ENCODE assay signal across 8 cellular contexts in genomic region chr4:26985836-26986235, GRCh38.
A peak's percentile ranks its signal among the peaks of the same experiment; 100 is the strongest.
DNase-seq lines count a peak whose midpoint lies in the region; ATAC-seq, FAIRE-seq and TF ChIP-seq lines count a peak whose summit lies in the region.

No MANE protein-coding gene starts in this region.

- no peaks in the 10 kb centered on the region for H3K27me3 Mint-ChIP-seq in astrocyte (ENCODE audit: low read depth, unreplicated experiment)

- no peaks in the 10 kb centered on the region for H3K9me3 ChIP-seq in astrocyte (ENCODE audit: insufficient read depth, low read depth, low read length)

- H3K27ac Mint-ChIP-seq in astrocyte (ENCODE audit: unreplicated experiment): no peak overlapping the region

- intact Hi-C loops in dorsolateral prefrontal cortex (cut with DNase I) (no loop called here), Right ventricle myocardium superior (cut with DNase I) (no loop called here)

- peaks cover 18% of the 10 kb centered on the region for H3K4me1 Mint-ChIP-seq in astrocyte (ENCODE audit: low read depth, unreplicated experiment)

- no peak overlapping the region for H3K4me3 ChIP-seq in Jurkat, Clone E6-1 (ENCODE audit: low read length)
- H3K4me3 ChIP-seq in astrocyte (ENCODE audit: insufficient read depth, low read depth, low read length) (no peak overlapping the region), dorsolateral prefrontal cortex (no peak overlapping the region)

- no peaks in the 10 kb centered on the region for H3K36me3 ChIP-seq in astrocyte (ENCODE audit: insufficient read depth, low read length)

- no peak overlapping the region for H3K4me3 Mint-ChIP-seq in astrocyte (ENCODE audit: unreplicated experiment)

- DNase-seq in Jurkat, Clone E6-1 (ENCODE audit: low read depth, low spot score): peak; percentile 87
- DNase-seq in astrocyte (ENCODE audit: low read depth) (peak; percentile 70), dorsolateral prefrontal cortex (no peak), NCI-H2029 treated with DMSO at 0.1 percent for 48 hours (lab: John Stamatoyannopoulos, UW) (no peak), Right ventricle myocardium superior (no peak), NK-92 (lab: John Stamatoyannopoulos, UW; ENCODE audit: unreplicated experiment) (no peak)

- H3K36me3 Mint-ChIP-seq in astrocyte (ENCODE audit: low read depth, unreplicated experiment): no peaks in the 10 kb centered on the region

- no peaks in the 10 kb centered on the region for H3K9me3 Mint-ChIP-seq in astrocyte (ENCODE audit: unreplicated experiment)

- H3K4me1 ChIP-seq in astrocyte (ENCODE audit: insufficient read depth, low read length): no peaks in the 10 kb centered on the region

- H3K27ac ChIP-seq in astrocyte (ENCODE audit: low read depth, low read length) (no peak overlapping the region), dorsolateral prefrontal cortex (no peak overlapping the region)

- no peaks in the 10 kb centered on the region for H3K79me2 ChIP-seq in astrocyte (ENCODE audit: insufficient read depth, low read length)

- no peaks in the 10 kb centered on the region for H3K27me3 ChIP-seq in astrocyte (ENCODE audit: insufficient read depth, low read length)
- no peaks in the 10 kb centered on the region for H3K27me3 ChIP-seq in dorsolateral prefrontal cortex

- no peak overlapping the region for H2AFZ ChIP-seq in astrocyte (ENCODE audit: low read depth, low read length)

- no peak for FAIRE-seq in astrocyte (lab: Jason Lieb, UNC)

- no peak overlapping the region for H3K4me2 ChIP-seq in astrocyte (ENCODE audit: low read length)

- no peak overlapping the region for H3K9ac ChIP-seq in astrocyte (ENCODE audit: low read length)

- TF ChIP-seq CTCF in astrocyte (IDR thresholded peaks at IDR 0.05; ENCODE audit: insufficient read depth, low read depth, low read length): no peak
- no peak for TF ChIP-seq CTCF in dorsolateral prefrontal cortex (IDR thresholded peaks at IDR 0.05 in 54 of 56, conservative IDR thresholded peaks at IDR 0.05 in 2 of 56; ENCODE audit: low read depth in 1 of 56, partially characterized antibody in 56 of 56)

- no peaks in the 10 kb centered on the region for H4K20me1 ChIP-seq in astrocyte (ENCODE audit: insufficient read depth, low read length)

- peak; percentile 91 for ATAC-seq in GM18502 (IDR thresholded peaks at IDR 0.05; ENCODE audit: poor library complexity, unreplicated experiment)
- ATAC-seq in GM21528 (IDR thresholded peaks at IDR 0.05; ENCODE audit: low FRiP score, unreplicated experiment): peak; percentile 92
- no peak for ATAC-seq in Right ventricle myocardium superior (ENCODE audit: poor library complexity)

Comparison
In these comparisons a context has a peak if more than half of its experiments do, and no peak if none do; other contexts are left out.
1. DNase-seq: peak in Jurkat, Clone E6-1 (single experiment) and astrocyte (single experiment); none in dorsolateral prefrontal cortex (0 of 10), NCI-H2029 treated with DMSO at 0.1 percent for 48 hours (single experiment), Right ventricle myocardium superior (single experiment) and NK-92 (single experiment).